9 cellular contexts compared by ENCODE assay signal in the genomic region with DNA sequence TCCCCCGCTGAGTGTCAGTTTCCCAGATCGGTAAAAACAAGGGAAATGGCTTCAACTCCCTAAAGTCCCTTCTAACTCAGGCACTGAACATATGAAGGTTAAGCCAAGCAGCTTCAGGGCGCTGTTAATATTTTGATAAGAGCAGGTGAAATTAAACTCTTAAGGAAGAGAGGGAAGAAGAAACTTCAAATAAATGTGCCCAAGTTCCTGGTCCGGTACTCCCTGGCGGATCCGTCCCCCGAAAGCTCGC. TPM values are rescaled to one million over a fixed set of nuclear protein-coding genes. Genes with fewer than 3 reads are reported as not detected.
DNase-seq lines count a peak whose midpoint lies in the region; ATAC-seq and TF ChIP-seq lines count a peak whose summit lies in the region.
"Had no signal": no experiment of that assay in that cellular context is flagged by ENCODE, and none has a peak within 500 bp of the region (broad histone marks: within the 10 kb centered on the region; RNA-seq: fewer than 3 reads in every experiment).

No MANE protein-coding gene starts in this region.

- H3K27me3 Mint-ChIP-seq in activated naive CD8-positive, alpha-beta T cell treated with anti-CD3 and anti-CD28 coated beads for 36 hours = no peaks in the 10 kb centered on the region
- H3K27me3 Mint-ChIP-seq in stimulated activated naive CD8-positive, alpha-beta T cell treated with anti-CD3 and anti-CD28 coated beads, Interleukin-15, amount 100 ng/mL, for 72 hours = no peaks in the 10 kb centered on the region

- peaks cover 1% of the 10 kb centered on the region for H3K9me3 Mint-ChIP-seq in activated naive CD8-positive, alpha-beta T cell treated with anti-CD3 and anti-CD28 coated beads for 36 hours
- H3K9me3 Mint-ChIP-seq in stimulated activated naive CD8-positive, alpha-beta T cell treated with anti-CD3 and anti-CD28 coated beads, Interleukin-15, amount 100 ng/mL, for 72 hours = no peaks in the 10 kb centered on the region

- H3K27ac Mint-ChIP-seq in activated naive CD8-positive, alpha-beta T cell treated with anti-CD3 and anti-CD28 coated beads for 36 hours = peak overlapping the region; percentile 96
- peak overlapping the region; percentile 94 to 95 for H3K27ac Mint-ChIP-seq in stimulated activated naive CD8-positive, alpha-beta T cell treated with anti-CD3 and anti-CD28 coated beads, Interleukin-15, amount 100 ng/mL, for 72 hours

- TF ChIP-seq CTCF in kidney epithelial cell (IDR thresholded peaks at IDR 0.05; ENCODE audit: insufficient read depth, low read length, poor library complexity, severe bottlenecking) = no peak

- peaks cover 31% of the 10 kb centered on the region for H3K36me3 Mint-ChIP-seq in activated naive CD8-positive, alpha-beta T cell treated with anti-CD3 and anti-CD28 coated beads for 36 hours

- DNase-seq in DMS53 treated with DMSO at 0.1 percent for 48 hours (lab: John Stamatoyannopoulos, UW; ENCODE audit: unreplicated experiment) (peak; percentile 44), DMS53 (lab: John Stamatoyannopoulos, UW) (no peak), kidney epithelial cell (ENCODE audit: low read depth) (no peak), HuH-7.5 (ENCODE audit: low spot score) (no peak), HUDEP-2 (lab: John Stamatoyannopoulos, UW; ENCODE audit: unreplicated experiment in 76 of 76) (no peak)
- DNase-seq in activated naive CD8-positive, alpha-beta T cell treated with anti-CD3 and anti-CD28 coated beads for 36 hours = no peak
- no peak for DNase-seq in stimulated activated naive CD8-positive, alpha-beta T cell treated with anti-CD3 and anti-CD28 coated beads, Interleukin-15, amount 100 ng/mL, for 72 hours
- DNase-seq: NCI-H226 had no signal

- H3K27me3 ChIP-seq in kidney epithelial cell (ENCODE audit: control insufficient read depth, insufficient read depth, low read length) = peaks cover 23% of the 10 kb centered on the region

- H3K36me3 ChIP-seq in kidney epithelial cell (ENCODE audit: control insufficient read depth, insufficient read depth, low read length) = no peaks in the 10 kb centered on the region

- H3K4me3 Mint-ChIP-seq in activated naive CD8-positive, alpha-beta T cell treated with anti-CD3 and anti-CD28 coated beads for 36 hours = peak overlapping the region; percentile 96
- H3K4me3 Mint-ChIP-seq in stimulated activated naive CD8-positive, alpha-beta T cell treated with anti-CD3 and anti-CD28 coated beads, Interleukin-15, amount 100 ng/mL, for 72 hours = peak overlapping the region; percentile 93 to 96

- H3K4me1 Mint-ChIP-seq in activated naive CD8-positive, alpha-beta T cell treated with anti-CD3 and anti-CD28 coated beads for 36 hours = peaks cover 62% of the 10 kb centered on the region
- H3K4me1 Mint-ChIP-seq in stimulated activated naive CD8-positive, alpha-beta T cell treated with anti-CD3 and anti-CD28 coated beads, Interleukin-15, amount 100 ng/mL, for 72 hours = peaks cover 64% of the 10 kb centered on the region

- peak overlapping the region; percentile 34 for H3K4me3 ChIP-seq in kidney epithelial cell (ENCODE audit: low read depth, low read length)

- ATAC-seq in stimulated activated naive CD8-positive, alpha-beta T cell treated with anti-CD3 and anti-CD28 coated beads, Interleukin-15, amount 100 ng/mL, for 72 hours = no peak
- ATAC-seq in HG03520 (IDR thresholded peaks at IDR 0.05; ENCODE audit: unreplicated experiment) = no peak

RNA-seq across cellular contexts. Expression of gene TRABD2A, which starts 0.6 kb away (rescaled TPM):
- total RNA-seq in activated naive CD8-positive, alpha-beta T cell treated with anti-CD3 and anti-CD28 coated beads for 36 hours = 10 to 100 TPM; 59.2 to 61.7 TPM
- total RNA-seq in kidney epithelial cell = 0.34 and 0.50 TPM in 2 replicates

RNA-seq across cellular contexts. Expression of gene TMSB10, which starts 25.1 kb away (rescaled TPM):
- total RNA-seq in activated naive CD8-positive, alpha-beta T cell treated with anti-CD3 and anti-CD28 coated beads for 36 hours = 1,000 to 10,000 TPM; 1,816 to 1,884 TPM
- 4,632 and 5,953 TPM in 2 replicates for total RNA-seq in kidney epithelial cell

Comparison
In these comparisons a context has a peak if more than half of its experiments do, and no peak if none do; other contexts are left out.
1. RNA of gene TRABD2A, which starts 0.6 kb away (total RNA-seq): 59.2 to 61.7 TPM in activated naive CD8-positive, alpha-beta T cell treated with anti-CD3 and anti-CD28 coated beads for 36 hours; 0.34 to 0.50 TPM in kidney epithelial cell; every median in the first group is over 10 times any median in the second.